ENCODE assay signal across 8 cellular contexts in the genomic region with DNA sequence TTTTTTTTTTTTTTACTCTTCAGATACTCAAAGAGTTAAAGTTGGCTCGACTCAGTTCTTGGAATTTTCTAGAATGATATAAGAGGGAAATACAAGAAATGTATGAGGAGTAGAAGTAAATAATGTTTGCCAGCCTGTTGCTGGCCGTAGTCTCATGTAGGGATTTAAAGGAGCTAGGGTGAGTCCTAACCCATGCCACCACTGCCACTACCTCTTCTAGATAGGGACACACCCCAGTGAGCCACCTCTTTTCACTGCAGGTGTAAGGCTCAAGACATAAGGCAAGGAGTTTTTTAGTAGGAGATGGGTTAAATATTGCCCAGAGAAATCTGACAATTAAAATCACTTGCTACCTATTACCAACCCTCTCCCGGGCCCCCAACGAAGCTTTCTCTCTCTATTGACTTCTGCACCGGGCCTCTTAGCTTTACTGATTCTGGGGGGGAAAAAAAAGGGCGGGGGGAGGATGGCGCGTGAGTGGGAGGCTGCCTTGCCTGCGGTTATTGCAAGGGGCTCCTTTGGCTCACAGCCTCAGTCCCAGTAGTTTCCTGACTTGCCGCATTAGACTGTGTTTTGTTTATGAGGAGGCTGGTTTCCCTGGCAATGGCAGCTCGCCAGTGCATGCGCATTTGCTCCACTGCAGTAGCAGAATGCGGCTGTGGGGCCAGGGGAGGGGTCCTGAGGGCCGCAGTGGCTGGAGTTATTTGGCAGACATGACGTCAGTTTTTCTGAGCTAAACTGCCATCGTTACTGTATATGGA. TPM values are rescaled to one million over a fixed set of nuclear protein-coding genes. Genes with fewer than 3 reads are reported as not detected.
DNase-seq lines count a peak whose midpoint lies in the region; ATAC-seq and TF ChIP-seq lines count a peak whose summit lies in the region.

No MANE protein-coding gene starts in this region.

- no peak for ATAC-seq in psoas muscle

- H3K4me3 ChIP-seq in HUES6 (ENCODE audit: low read depth, low read length), result peak overlapping the region; percentile 45
- H3K4me3 ChIP-seq in left ventricle myocardium inferior, result peak overlapping the region; percentile 57
- H3K4me3 ChIP-seq in psoas muscle, result peak overlapping the region; percentile 36

- TF ChIP-seq CTCF in left ventricle myocardium inferior (IDR thresholded peaks at IDR 0.05; ENCODE audit: borderline replicate concordance) (no peak), psoas muscle (IDR thresholded peaks at IDR 0.05) (no peak)

- intact Hi-C loops in left ventricle myocardium inferior (cut with micrococcal nuclease) (no loop called here), psoas muscle (cut with DNase I) (no loop called here)

- DNase-seq in G401 (ENCODE audit: low spot score) (peak; percentile 73), left ventricle myocardium inferior (peak; percentile 39), psoas muscle (peak; percentile 39 to 62), NCI-H1092 (lab: John Stamatoyannopoulos, UW) (no peak), activated gamma-delta T cell treated with Interleukin-2 at 50 U/mL for 16 hours (no peak)
- DNase-seq in activated naive CD4-positive, alpha-beta T cell treated with Interleukin-2 at 50 U/mL for 16 hours, result peak; percentile 15
- no peak for DNase-seq in activated CD8-positive, alpha-beta memory T cell treated with anti-CD3 and anti-CD28 coated beads for 24 hours

- H3K27me3 ChIP-seq in HUES6 (ENCODE audit: control insufficient read depth, insufficient read depth, low read length), result no peaks in the 10 kb centered on the region
- no peaks in the 10 kb centered on the region for H3K27me3 ChIP-seq in left ventricle myocardium inferior (ENCODE audit: low read depth)
- peaks cover 0 to 43% (median 2%) of the 10 kb centered on the region in 3 donors for H3K27me3 ChIP-seq in psoas muscle (ENCODE audit: insufficient read depth in 3 of 3, low read length in 2 of 3)

- peaks cover 3% of the 10 kb centered on the region; the same call in 1 of the 2 replicates for H3K36me3 ChIP-seq in HUES6 (ENCODE audit: control insufficient read depth, insufficient read depth, low read length)
- no peaks in the 10 kb centered on the region for H3K36me3 ChIP-seq in left ventricle myocardium inferior
- no peaks in the 10 kb centered on the region for H3K36me3 ChIP-seq in psoas muscle (ENCODE audit: insufficient read depth in 1 of 2, low read depth in 1 of 2)

- in situ Hi-C loops in G401 (cut with HindIII; ENCODE audit: low sequenced_read_pairs), result no loop called here

- H3K4me1 ChIP-seq in HUES6 (ENCODE audit: control insufficient read depth, insufficient read depth, low read length) (peaks cover 24% of the 10 kb centered on the region), left ventricle myocardium inferior (no peaks in the 10 kb centered on the region), psoas muscle (no peaks in the 10 kb centered on the region)

- no peaks in the 10 kb centered on the region for H3K9me3 ChIP-seq in HUES6 (ENCODE audit: control insufficient read depth, insufficient read depth, low read depth, low read length)
- H3K9me3 ChIP-seq in left ventricle myocardium inferior (replicated peaks), result no peaks in the 10 kb centered on the region
- H3K9me3 ChIP-seq in psoas muscle, result no peaks in the 10 kb centered on the region

- 3 to 21% (median 3%) methylated on average over 16 of the region's 16 CpGs for WGBS in psoas muscle, 3 donors

- H3K9ac ChIP-seq in HUES6 (ENCODE audit: low read length), result peak overlapping the region; percentile 43

- H3K27ac ChIP-seq in HUES6 (ENCODE audit: low read depth, low read length), result peak overlapping the region; percentile 67
- peak overlapping the region; percentile 27 for H3K27ac ChIP-seq in left ventricle myocardium inferior (replicated peaks)
- H3K27ac ChIP-seq in psoas muscle, result no peak overlapping the region

RNA-seq across cellular contexts. Expression of gene LINC00632, which starts 3.0 kb away (rescaled TPM):
- total RNA-seq in G401 (2014; rRNA removed; shearing (Covaris generic)), result not detected in 2 replicates
- 123 TPM for total RNA-seq in left ventricle myocardium inferior
- total RNA-seq in psoas muscle, result 10 to 100 TPM; 28.5 to 56.4 (median 35.2) TPM
- under 1 TPM; 0.06 to 0.32 (median 0.18) TPM for polyA plus RNA-seq in psoas muscle

Comparison
In these comparisons a context has a peak if more than half of its experiments do, and no peak if none do; other contexts are left out.
1. DNase-seq: peak in G401 (single experiment), activated naive CD4-positive, alpha-beta T cell treated with Interleukin-2 at 50 U/mL for 16 hours (single experiment), left ventricle myocardium inferior (single experiment) and psoas muscle (2 of 2); none in activated CD8-positive, alpha-beta memory T cell treated with anti-CD3 and anti-CD28 coated beads for 24 hours (single experiment), NCI-H1092 (single experiment) and activated gamma-delta T cell treated with Interleukin-2 at 50 U/mL for 16 hours (single experiment).
2. RNA of gene LINC00632, which starts 3.0 kb away (total RNA-seq): 123 TPM in left ventricle myocardium inferior (single experiment) and 28.5 to 56.4 TPM in psoas muscle; not detected in G401; every median in the first group is over 10 times any median in the second.
3. Peak in every context shown above with its lines, with median percentiles within 50 percentile points of each other: H3K4me3 ChIP-seq.